ENCODE assay signal across 8 cellular contexts in genomic region chr19:10858204-10858828, GRCh38. TPM values are rescaled to one million over a fixed set of nuclear protein-coding genes. Genes with fewer than 3 reads are reported as not detected.
DNase-seq lines count a peak whose midpoint lies in the region; ATAC-seq, FAIRE-seq and TF ChIP-seq lines count a peak whose summit lies in the region.

No MANE protein-coding gene starts in this region.

- H3K27ac ChIP-seq in SJCRH30, result no peak overlapping the region

- H3K4me3 ChIP-seq in SJCRH30 (no peak overlapping the region), epithelial cell of esophagus (ENCODE audit: low read length) (no peak overlapping the region)

- no peaks in the 10 kb centered on the region for H3K4me1 ChIP-seq in SJCRH30

- no peak overlapping the region for H3K4me3 Mint-ChIP-seq in activated T-cell treated with anti-CD3 and anti-CD28 coated beads, Interleukin-2, amount 50 U/mL, for 24 hours
- H3K4me3 Mint-ChIP-seq in stimulated activated memory B cell treated with anti-CD40 and anti-IgM and Interleukin-4, amounts not matched to agents 10 μg/mL and 1 μg/mL and 100 μg/mL, for 72 hours, result no peak overlapping the region

- DNase-seq in activated T-cell treated with anti-CD3 and anti-CD28 coated beads, Interleukin-2, amount 50 U/mL, for 24 hours, result peak; percentile 50
- no peak for DNase-seq in activated T-cell treated with anti-CD3 and anti-CD28 coated beads, Interleukin-2, amount 50 U/mL, for 1 hour
- DNase-seq in SJCRH30 (peak; percentile 42 to 66), epithelial cell of esophagus (ENCODE audit: low read depth) (no peak), omental fat pad (ENCODE audit: low spot score) (no peak), frontal cortex (ENCODE audit: low spot score in 2 of 2) (no peak)

- H3K27me3 ChIP-seq in SJCRH30, result no peaks in the 10 kb centered on the region

- H3K9me3 Mint-ChIP-seq in activated T-cell treated with anti-CD3 and anti-CD28 coated beads, Interleukin-2, amount 50 U/mL, for 24 hours, result no peaks in the 10 kb centered on the region
- no peaks in the 10 kb centered on the region for H3K9me3 Mint-ChIP-seq in stimulated activated memory B cell treated with anti-CD40 and anti-IgM and Interleukin-4, amounts not matched to agents 10 μg/mL and 1 μg/mL and 100 μg/mL, for 72 hours

- no peak for FAIRE-seq in frontal cortex (lab: Jason Lieb, UNC)

- peaks cover 1% of the 10 kb centered on the region for H3K4me1 Mint-ChIP-seq in activated T-cell treated with anti-CD3 and anti-CD28 coated beads, Interleukin-2, amount 50 U/mL, for 24 hours (ENCODE audit: low read depth)
- peaks cover 3% of the 10 kb centered on the region for H3K4me1 Mint-ChIP-seq in stimulated activated memory B cell treated with anti-CD40 and anti-IgM and Interleukin-4, amounts not matched to agents 10 μg/mL and 1 μg/mL and 100 μg/mL, for 72 hours

- no peaks in the 10 kb centered on the region for H3K9me3 ChIP-seq in SJCRH30 (replicated peaks)

- TF ChIP-seq CTCF in epithelial cell of esophagus (IDR thresholded peaks at IDR 0.05; ENCODE audit: insufficient read depth, low read depth, low read length, missing control alignments) (peak; percentile 64), omental fat pad (IDR thresholded peaks at IDR 0.05) (no peak)

- no peak overlapping the region for H3K27ac Mint-ChIP-seq in activated T-cell treated with anti-CD3 and anti-CD28 coated beads, Interleukin-2, amount 50 U/mL, for 24 hours
- H3K27ac Mint-ChIP-seq in stimulated activated memory B cell treated with anti-CD40 and anti-IgM and Interleukin-4, amounts not matched to agents 10 μg/mL and 1 μg/mL and 100 μg/mL, for 72 hours, result peak overlapping the region; percentile 17

- no peaks in the 10 kb centered on the region for H3K36me3 Mint-ChIP-seq in activated T-cell treated with anti-CD3 and anti-CD28 coated beads, Interleukin-2, amount 50 U/mL, for 24 hours (ENCODE audit: low read depth)
- no peaks in the 10 kb centered on the region for H3K36me3 Mint-ChIP-seq in stimulated activated memory B cell treated with anti-CD40 and anti-IgM and Interleukin-4, amounts not matched to agents 10 μg/mL and 1 μg/mL and 100 μg/mL, for 72 hours

- no peaks in the 10 kb centered on the region for H3K27me3 Mint-ChIP-seq in activated T-cell treated with anti-CD3 and anti-CD28 coated beads, Interleukin-2, amount 50 U/mL, for 24 hours
- H3K27me3 Mint-ChIP-seq in stimulated activated memory B cell treated with anti-CD40 and anti-IgM and Interleukin-4, amounts not matched to agents 10 μg/mL and 1 μg/mL and 100 μg/mL, for 72 hours, result no peaks in the 10 kb centered on the region

- no peaks in the 10 kb centered on the region for H3K36me3 ChIP-seq in SJCRH30

- ATAC-seq in stimulated activated memory B cell treated with anti-CD40 and anti-IgM and Interleukin-4, amounts not matched to agents 10 μg/mL and 1 μg/mL and 100 μg/mL, for 72 hours, result no peak
- no peak for ATAC-seq in GM18519 (IDR thresholded peaks at IDR 0.05; ENCODE audit: low FRiP score, unreplicated experiment)
- no peak for ATAC-seq in omental fat pad (ENCODE audit: low FRiP score)

RNA-seq across cellular contexts. Expression of gene C19orf38, which starts 10.1 kb away (rescaled TPM):
- total RNA-seq in SJCRH30 (2014; rRNA removed; shearing (Covaris generic)), result not detected in 2 replicates
- 1 to 10 TPM; 1.0 to 7.9 (median 4.9) TPM for total RNA-seq in omental fat pad
- 0.82 TPM for total RNA-seq in frontal cortex

RNA-seq across cellular contexts. Expression of gene CARM1, which starts 13.0 kb away (rescaled TPM):
- total RNA-seq in SJCRH30 (2014; rRNA removed; shearing (Covaris generic)), result 35.7 and 36.2 TPM in 2 replicates
- total RNA-seq in omental fat pad (10 to 100 TPM; 11.8 to 20.5 (median 16.5) TPM), frontal cortex (18.8 TPM)

RNA-seq across cellular contexts. Expression of gene TMED1, which starts 22.3 kb away (rescaled TPM):
- total RNA-seq in SJCRH30 (2014; rRNA removed; shearing (Covaris generic)), result 25.2 and 26.0 TPM in 2 replicates
- total RNA-seq in omental fat pad (10 to 100 TPM; 30.1 to 35.7 (median 32.4) TPM), frontal cortex (11.8 TPM)

Comparison
In these comparisons a context has a peak if more than half of its experiments do, and no peak if none do; other contexts are left out.
1. DNase-seq: peak in activated T-cell treated with anti-CD3 and anti-CD28 coated beads, Interleukin-2, amount 50 U/mL, for 24 hours (single experiment) and SJCRH30 (2 of 2); none in activated T-cell treated with anti-CD3 and anti-CD28 coated beads, Interleukin-2, amount 50 U/mL, for 1 hour (single experiment), epithelial cell of esophagus (single experiment), omental fat pad (single experiment) and frontal cortex (0 of 2).